21 cellular contexts compared by ENCODE assay signal in genomic region chr2:37282746-37283145, GRCh38. TPM values are rescaled to one million over a fixed set of nuclear protein-coding genes. Genes with fewer than 3 reads are reported as not detected.
A peak's percentile ranks its signal among the peaks of the same experiment; 100 is the strongest.
DNase-seq lines count a peak whose midpoint lies in the region; ATAC-seq and TF ChIP-seq lines count a peak whose summit lies in the region.
"Had no signal": no experiment of that assay in that cellular context is flagged by ENCODE, and none has a peak within 500 bp of the region (broad histone marks: within the 10 kb centered on the region; RNA-seq: fewer than 3 reads in every experiment).

No MANE protein-coding gene starts in this region.

- no peaks in the 10 kb centered on the region for H4K20me1 ChIP-seq in fibroblast of lung (ENCODE audit: control insufficient read depth, extremely low read depth, insufficient read depth, low read length)
- H4K20me1 ChIP-seq: BLaER1 had no signal

- DNase-seq in EL: peak; percentile 69
- DNase-seq in activated B cell treated with CpG ODN at 0.5 μM for 24 hours: no peak
- peak; percentile 22 to 53 for DNase-seq in fibroblast of lung (ENCODE audit: low read depth in 2 of 2)
- no peak for DNase-seq in osteocyte (ENCODE audit: extremely low spot score, unreplicated experiment)
- DNase-seq in HT-29 (ENCODE audit: low spot score): no peak
- no peak for DNase-seq in activated CD8-positive, alpha-beta memory T cell treated with anti-CD3 and anti-CD28 coated beads for 24 hours
- DNase-seq in posterior cingulate gyrus: no peak
- DNase-seq: activated CD4-positive, alpha-beta T cell treated with anti-CD3 and anti-CD28 coated beads, Interleukin-2, amount 50 U/mL, for 1 hour; activated CD8-positive, alpha-beta memory T cell treated with anti-CD3 and anti-CD28 coated beads, Interleukin-2, amount 50 U/mL, for 4 hours; activated naive CD8-positive, alpha-beta T cell treated with anti-CD3 and anti-CD28 coated beads, Interleukin-2, amount 10 ng/mL, durations not matched to agents 7 days and 5 days; Caco-2; left ventricle myocardium superior; MV-4-11; NCI-H1694; Right ventricle myocardium superior; T-helper 1 cell had no signal

- H3K4me1 Mint-ChIP-seq in activated B cell treated with CpG ODN at 0.5 μM for 24 hours (peaks cover 2% of the 10 kb centered on the region), osteocyte (ENCODE audit: unreplicated experiment) (peaks cover 31% of the 10 kb centered on the region)

- H3K27me3 Mint-ChIP-seq in activated B cell treated with CpG ODN at 0.5 μM for 24 hours (no peaks in the 10 kb centered on the region), osteocyte (ENCODE audit: unreplicated experiment) (no peaks in the 10 kb centered on the region)
- H3K27me3 Mint-ChIP-seq: activated naive CD8-positive, alpha-beta T cell treated with anti-CD3 and anti-CD28 coated beads, Interleukin-2, amount 10 ng/mL, durations not matched to agents 7 days and 5 days had no signal

- POLR2A ChIA-PET in activated B cell treated with CpG ODN at 0.5 μM for 24 hours (lab: Charles Lee): interaction anchor here (0.5 kb wide), 1 partner anchor 354 kb away, joined by 3 read pairs; no protein-coding TSS in a partner anchor

- peak overlapping the region; percentile 4 for H3K4me2 ChIP-seq in fibroblast of lung (ENCODE audit: extremely low read depth, insufficient read depth, low read length)
- H3K4me2 ChIP-seq: BLaER1 had no signal

- H3K36me3 Mint-ChIP-seq in activated B cell treated with CpG ODN at 0.5 μM for 24 hours (ENCODE audit: low read depth): peaks cover 48% of the 10 kb centered on the region
- peaks cover 33% of the 10 kb centered on the region for H3K36me3 Mint-ChIP-seq in osteocyte (ENCODE audit: unreplicated experiment)

- CTCF ChIA-PET in activated B cell treated with CpG ODN at 0.5 μM for 24 hours (lab: Charles Lee): no interaction called here

- H2AFZ ChIP-seq in fibroblast of lung (ENCODE audit: low read length): no peak overlapping the region

- ATAC-seq in activated B cell treated with CpG ODN at 0.5 μM for 24 hours (ENCODE audit: low read depth): no peak
- no peak for ATAC-seq in GM21619 (IDR thresholded peaks at IDR 0.05; ENCODE audit: unreplicated experiment)
- ATAC-seq: K562, left ventricle myocardium superior had no signal

- H3K27me3 ChIP-seq in fibroblast of lung (ENCODE audit: control insufficient read depth, insufficient read depth, low read length): no peaks in the 10 kb centered on the region
- H3K27me3 ChIP-seq: BLaER1, cardiac muscle cell had no signal

- no peaks in the 10 kb centered on the region for H3K79me2 ChIP-seq in fibroblast of lung (ENCODE audit: control insufficient read depth, insufficient read depth, low read length)

- H3K4me3 Mint-ChIP-seq in activated B cell treated with CpG ODN at 0.5 μM for 24 hours: no peak overlapping the region
- H3K4me3 Mint-ChIP-seq in osteocyte (ENCODE audit: unreplicated experiment): no peak overlapping the region
- H3K4me3 Mint-ChIP-seq: activated naive CD8-positive, alpha-beta T cell treated with anti-CD3 and anti-CD28 coated beads, Interleukin-2, amount 10 ng/mL, durations not matched to agents 7 days and 5 days had no signal

- intact Hi-C loops in activated B cell treated with CpG ODN at 0.5 μM for 24 hours (cut with micrococcal nuclease): no loop called here
- intact Hi-C loops in posterior cingulate gyrus (cut with DNase I): no loop called here

- H3K4me1 ChIP-seq in fibroblast of lung (ENCODE audit: control insufficient read depth, extremely low read depth, insufficient read depth, low read length): peaks cover 13% of the 10 kb centered on the region
- H3K4me1 ChIP-seq: BLaER1, Caco-2 had no signal

- no peak for TF ChIP-seq CTCF in activated B cell treated with CpG ODN at 0.5 μM for 24 hours (IDR thresholded peaks at IDR 0.05)
- no peak for TF ChIP-seq CTCF in fibroblast of lung (conservative IDR thresholded peaks at IDR 0.05 in 1 of 2, IDR thresholded peaks at IDR 0.05 in 1 of 2; ENCODE audit: low read depth in 1 of 2, low read length in 2 of 2)
- TF ChIP-seq CTCF in osteocyte (IDR thresholded peaks at IDR 0.05): no peak

- peak overlapping the region; percentile 42 for H3K27ac Mint-ChIP-seq in activated B cell treated with CpG ODN at 0.5 μM for 24 hours
- peak overlapping the region; percentile 77 for H3K27ac Mint-ChIP-seq in osteocyte (ENCODE audit: unreplicated experiment)
- H3K27ac Mint-ChIP-seq: activated naive CD8-positive, alpha-beta T cell treated with anti-CD3 and anti-CD28 coated beads, Interleukin-2, amount 10 ng/mL, durations not matched to agents 7 days and 5 days had no signal

- peaks cover 4% of the 10 kb centered on the region for H3K36me3 ChIP-seq in fibroblast of lung (ENCODE audit: control insufficient read depth, insufficient read depth, low read length)

- H3K4me3 ChIP-seq in fibroblast of lung (replicated peaks in 1 of 4; ENCODE audit: control extremely low read depth in 1 of 4, insufficient read depth in 1 of 4, low read depth in 3 of 4, low read length in 4 of 4): no peak overlapping the region
- H3K4me3 ChIP-seq: BLaER1, cardiac muscle cell, K562 had no signal

- H3K9me3 Mint-ChIP-seq in activated B cell treated with CpG ODN at 0.5 μM for 24 hours (no peaks in the 10 kb centered on the region), osteocyte (ENCODE audit: unreplicated experiment) (no peaks in the 10 kb centered on the region)
- H3K9me3 Mint-ChIP-seq: activated naive CD8-positive, alpha-beta T cell treated with anti-CD3 and anti-CD28 coated beads, Interleukin-2, amount 10 ng/mL, durations not matched to agents 7 days and 5 days had no signal

- no peaks in the 10 kb centered on the region for H3K9me3 ChIP-seq in fibroblast of lung (ENCODE audit: control insufficient read depth, insufficient read depth, low read depth, low read length)
- H3K9me3 ChIP-seq: BLaER1, Caco-2 had no signal

- no peak overlapping the region for H3K27ac ChIP-seq in fibroblast of lung (ENCODE audit: insufficient read depth, low read length)
- H3K27ac ChIP-seq: BLaER1, cardiac muscle cell, epithelial cell of prostate had no signal

- no peak overlapping the region for H3K9ac ChIP-seq in fibroblast of lung (ENCODE audit: insufficient read depth, low read length)
- H3K9ac ChIP-seq: BLaER1 had no signal

RNA-seq across cellular contexts. Expression of gene PRKD3, which starts 41.9 kb away (rescaled TPM):
- total RNA-seq in activated B cell treated with CpG ODN at 0.5 μM for 24 hours (73.0 and 82.5 TPM in 2 replicates), fibroblast of lung (51.4 and 67.7 TPM in 2 replicates), osteocyte (50.1 and 54.7 TPM in 2 replicates)
- polyA plus RNA-seq in fibroblast of lung: 31.3 and 48.0 TPM in 2 replicates
- polyA plus RNA-seq in fibroblast of lung (2012): 18.8 and 27.4 TPM in 2 replicates
- polyA minus RNA-seq in fibroblast of lung (ENCODE audit: low replicate concordance): 10.2 and 15.4 TPM in 2 replicates
- 14.0 and 17.2 TPM in 2 replicates for total RNA-seq in HT-29 (2014; rRNA removed; shearing (Covaris generic))

RNA-seq across cellular contexts. Expression of gene NDUFAF7, which starts 51.3 kb away (rescaled TPM):
- total RNA-seq in activated B cell treated with CpG ODN at 0.5 μM for 24 hours (22.4 and 22.8 TPM in 2 replicates), fibroblast of lung (16.9 and 18.7 TPM in 2 replicates), osteocyte (17.8 and 17.9 TPM in 2 replicates)
- 12.8 and 16.8 TPM in 2 replicates for polyA plus RNA-seq in fibroblast of lung
- 8.4 and 10.4 TPM in 2 replicates for polyA plus RNA-seq in fibroblast of lung (2012)
- 0.51 and 0.74 TPM in 2 replicates for polyA minus RNA-seq in fibroblast of lung (ENCODE audit: low replicate concordance)
- total RNA-seq in HT-29 (2014; rRNA removed; shearing (Covaris generic)): 11.5 and 11.6 TPM in 2 replicates

RNA-seq across cellular contexts. Expression of gene CEBPZ, which starts 51.4 kb away (rescaled TPM):
- total RNA-seq in activated B cell treated with CpG ODN at 0.5 μM for 24 hours (55.2 and 57.0 TPM in 2 replicates), fibroblast of lung (48.9 and 62.4 TPM in 2 replicates), osteocyte (28.2 and 34.1 TPM in 2 replicates)
- 19.9 and 24.8 TPM in 2 replicates for polyA plus RNA-seq in fibroblast of lung
- polyA plus RNA-seq in fibroblast of lung (2012): 23.6 and 33.9 TPM in 2 replicates
- polyA minus RNA-seq in fibroblast of lung (ENCODE audit: low replicate concordance): 1.6 and 3.1 TPM in 2 replicates
- 23.0 and 27.0 TPM in 2 replicates for total RNA-seq in HT-29 (2014; rRNA removed; shearing (Covaris generic))

Comparison
In these comparisons a context has a peak if more than half of its experiments do, and no peak if none do; other contexts are left out.
1. DNase-seq: peak in EL (single experiment) and fibroblast of lung (2 of 2); none in activated B cell treated with CpG ODN at 0.5 μM for 24 hours (single experiment), osteocyte (single experiment), HT-29 (single experiment), activated CD8-positive, alpha-beta memory T cell treated with anti-CD3 and anti-CD28 coated beads for 24 hours (single experiment) and posterior cingulate gyrus (0 of 10).